26 cellular contexts compared by ENCODE assay signal in the genomic region with DNA sequence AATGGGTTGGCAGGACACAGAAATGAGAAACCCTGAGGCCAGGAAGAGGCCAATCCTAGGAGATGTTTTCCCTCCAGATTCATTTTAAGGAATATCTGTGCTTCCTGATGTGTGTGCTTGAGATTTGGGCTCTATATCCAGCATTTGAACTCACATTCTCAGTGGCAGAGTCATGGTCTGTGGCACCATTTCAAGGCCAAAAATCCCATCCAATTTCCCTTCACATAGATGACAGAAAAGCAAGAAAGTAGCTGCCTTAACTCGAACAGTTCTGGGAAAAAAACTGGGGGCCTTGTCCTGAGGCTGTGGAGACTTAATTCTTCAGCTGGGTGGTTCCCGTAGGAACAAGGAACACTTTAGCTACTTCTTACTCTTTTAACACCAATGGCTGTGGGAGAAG. TPM values are rescaled to one million over a fixed set of nuclear protein-coding genes. Genes with fewer than 3 reads are reported as not detected.
"Had no signal": no experiment of that assay in that cellular context is flagged by ENCODE, and none has a peak within 500 bp of the region (broad histone marks: within the 10 kb centered on the region; RNA-seq: fewer than 3 reads in every experiment).

No MANE protein-coding gene starts in this region.

- H3K4me3 Mint-ChIP-seq: endodermal cell; naive thymus-derived CD4-positive, alpha-beta T cell; nephron progenitor cell; stimulated activated memory B cell treated with anti-CD40 and anti-IgM and Interleukin-4, amounts not matched to agents 10 μg/mL and 1 μg/mL and 100 μg/mL, for 72 hours; stimulated activated naive CD8-positive, alpha-beta T cell treated with anti-CD3 and anti-CD28 coated beads, Interleukin-15, Interleukin-2, amounts not matched to agents 100 ng/mL and 50 ng/mL, for 24 hours had no signal

- H3K27me3 ChIP-seq: colonic mucosa, foreskin keratinocyte, hepatocyte, right lobe of liver, spleen, testis had no signal

- H3K9me3 Mint-ChIP-seq: naive thymus-derived CD4-positive, alpha-beta T cell; stimulated activated memory B cell treated with anti-CD40 and anti-IgM and Interleukin-4, amounts not matched to agents 10 μg/mL and 1 μg/mL and 100 μg/mL, for 72 hours; stimulated activated naive CD8-positive, alpha-beta T cell treated with anti-CD3 and anti-CD28 coated beads, Interleukin-15, Interleukin-2, amounts not matched to agents 100 ng/mL and 50 ng/mL, for 24 hours had no signal

- H3K27ac Mint-ChIP-seq: endodermal cell; naive thymus-derived CD4-positive, alpha-beta T cell; nephron progenitor cell; stimulated activated memory B cell treated with anti-CD40 and anti-IgM and Interleukin-4, amounts not matched to agents 10 μg/mL and 1 μg/mL and 100 μg/mL, for 72 hours; stimulated activated naive CD8-positive, alpha-beta T cell treated with anti-CD3 and anti-CD28 coated beads, Interleukin-15, Interleukin-2, amounts not matched to agents 100 ng/mL and 50 ng/mL, for 24 hours had no signal

- H3K4me1 ChIP-seq: colonic mucosa, foreskin keratinocyte, psoas muscle, right lobe of liver, spleen, tibial nerve had no signal

- H3K9me3 ChIP-seq: colonic mucosa, psoas muscle, right lobe of liver, spleen, testis, tibial nerve had no signal

- H3K36me3 Mint-ChIP-seq: naive thymus-derived CD4-positive, alpha-beta T cell; stimulated activated memory B cell treated with anti-CD40 and anti-IgM and Interleukin-4, amounts not matched to agents 10 μg/mL and 1 μg/mL and 100 μg/mL, for 72 hours had no signal

- DNase-seq: colonic mucosa; effector CD4-positive, alpha-beta T cell; endodermal cell; erythroblast; foreskin keratinocyte; head of caudate nucleus; kidney; left colon; left ventricle myocardium superior; naive thymus-derived CD4-positive, alpha-beta T cell; nephron progenitor cell; psoas muscle; right lobe of liver; spleen; stimulated activated CD4-positive, alpha-beta T cell treated with anti-CD3 and anti-CD28 coated beads, Interleukin-15, amount 100 ng/mL, for 24 hours; stimulated activated CD4-positive, alpha-beta T cell treated with anti-CD3 and anti-CD28 coated beads, Interleukin-1b, Interleukin-23, amount 100 ng/mL, for 48 hours; stimulated activated CD4-positive, alpha-beta T cell treated with anti-CD3 and anti-CD28 coated beads, Interleukin-4, amount 100 ng/mL, for 24 hours; testis had no signal

- H3K4me3 ChIP-seq: colonic mucosa, hepatocyte, lung, psoas muscle, right lobe of liver, spleen, testis, tibial nerve had no signal

- H3K27me3 Mint-ChIP-seq: naive thymus-derived CD4-positive, alpha-beta T cell; stimulated activated memory B cell treated with anti-CD40 and anti-IgM and Interleukin-4, amounts not matched to agents 10 μg/mL and 1 μg/mL and 100 μg/mL, for 72 hours; stimulated activated naive CD8-positive, alpha-beta T cell treated with anti-CD3 and anti-CD28 coated beads, Interleukin-15, Interleukin-2, amounts not matched to agents 100 ng/mL and 50 ng/mL, for 24 hours had no signal

- H3K36me3 ChIP-seq: colonic mucosa, right lobe of liver, spleen, tibial nerve had no signal

- H3K4me1 Mint-ChIP-seq: endodermal cell; stimulated activated memory B cell treated with anti-CD40 and anti-IgM and Interleukin-4, amounts not matched to agents 10 μg/mL and 1 μg/mL and 100 μg/mL, for 72 hours had no signal

- ATAC-seq: foreskin keratinocyte; left colon; left ventricle myocardium superior; naive thymus-derived CD4-positive, alpha-beta T cell; psoas muscle; right lobe of liver; stimulated activated memory B cell treated with anti-CD40 and anti-IgM and Interleukin-4, amounts not matched to agents 10 μg/mL and 1 μg/mL and 100 μg/mL, for 72 hours had no signal

RNA-seq across cellular contexts. Expression of gene TAF7L, which starts 27.4 kb away (rescaled TPM):
- total RNA-seq: cerebellum, colonic mucosa, foreskin keratinocyte, hepatocyte, kidney, left ventricle myocardium superior, mononuclear cell, psoas muscle, skeletal muscle tissue had no signal

RNA-seq across cellular contexts. Expression of gene DRP2, which starts 44.2 kb away (rescaled TPM):
- total RNA-seq: mononuclear cell, right lobe of liver had no signal
